16 cellular contexts compared by ENCODE assay signal in genomic region chr10:127420138-127420684, GRCh38.
DNase-seq lines count a peak whose midpoint lies in the region; ATAC-seq and TF ChIP-seq lines count a peak whose summit lies in the region.
"Had no signal": no experiment of that assay in that cellular context is flagged by ENCODE, and none has a peak within 500 bp of the region (broad histone marks: within the 10 kb centered on the region; RNA-seq: fewer than 3 reads in every experiment).

No MANE protein-coding gene starts in this region.

- DNase-seq in nephron progenitor cell = no peak
- DNase-seq in posterior vena cava (ENCODE audit: low spot score) = peak; percentile 69
- no peak for DNase-seq in NK-92 (lab: John Stamatoyannopoulos, UW; ENCODE audit: unreplicated experiment)
- no peak for DNase-seq in NCI-H1105 (lab: John Stamatoyannopoulos, UW)
- no peak for DNase-seq in NCI-H2081 (lab: John Stamatoyannopoulos, UW)
- DNase-seq: AML-193; Caco-2; Calu3; CD4-positive, alpha-beta T cell; CD8-positive, alpha-beta T cell; DMS79 treated with DMSO at 0.1 percent for 48 hours; GF-D8 had no signal

- no peaks in the 10 kb centered on the region for H3K27me3 Mint-ChIP-seq in activated T-helper 17 cell treated with anti-CD3 and anti-CD28 coated beads, Interleukin-2, amount 50 U/mL, for 72 hours
- no peaks in the 10 kb centered on the region for H3K27me3 Mint-ChIP-seq in nephron progenitor cell (ENCODE audit: low read depth, poor library complexity)
- H3K27me3 Mint-ChIP-seq in stimulated activated memory B cell treated with anti-CD40 and anti-IgM and Interleukin-4, amounts not matched to agents 10 μg/mL and 1 μg/mL and 100 μg/mL, for 72 hours = no peaks in the 10 kb centered on the region
- H3K27me3 Mint-ChIP-seq: B cell; CD4-positive, alpha-beta T cell had no signal

- H3K4me3 Mint-ChIP-seq in activated T-helper 17 cell treated with anti-CD3 and anti-CD28 coated beads, Interleukin-2, amount 50 U/mL, for 72 hours = no peak overlapping the region
- H3K4me3 Mint-ChIP-seq in nephron progenitor cell = no peak overlapping the region
- no peak overlapping the region for H3K4me3 Mint-ChIP-seq in stimulated activated memory B cell treated with anti-CD40 and anti-IgM and Interleukin-4, amounts not matched to agents 10 μg/mL and 1 μg/mL and 100 μg/mL, for 72 hours
- H3K4me3 Mint-ChIP-seq: B cell; CD4-positive, alpha-beta T cell; CD8-positive, alpha-beta T cell had no signal

- intact Hi-C loops in posterior vena cava (cut with DNase I) = no loop called here

- no peaks in the 10 kb centered on the region for H3K4me1 Mint-ChIP-seq in activated T-helper 17 cell treated with anti-CD3 and anti-CD28 coated beads, Interleukin-2, amount 50 U/mL, for 72 hours
- H3K4me1 Mint-ChIP-seq in nephron progenitor cell = peaks cover 21% of the 10 kb centered on the region
- H3K4me1 Mint-ChIP-seq in stimulated activated memory B cell treated with anti-CD40 and anti-IgM and Interleukin-4, amounts not matched to agents 10 μg/mL and 1 μg/mL and 100 μg/mL, for 72 hours = no peaks in the 10 kb centered on the region
- H3K4me1 Mint-ChIP-seq: B cell had no signal

- TF ChIP-seq CTCF in nephron progenitor cell (IDR thresholded peaks at IDR 0.05) = no peak

- no peak overlapping the region for H3K27ac Mint-ChIP-seq in activated T-helper 17 cell treated with anti-CD3 and anti-CD28 coated beads, Interleukin-2, amount 50 U/mL, for 72 hours
- peak overlapping the region; percentile 80 for H3K27ac Mint-ChIP-seq in nephron progenitor cell
- no peak overlapping the region for H3K27ac Mint-ChIP-seq in stimulated activated memory B cell treated with anti-CD40 and anti-IgM and Interleukin-4, amounts not matched to agents 10 μg/mL and 1 μg/mL and 100 μg/mL, for 72 hours
- H3K27ac Mint-ChIP-seq: B cell; CD4-positive, alpha-beta T cell; CD8-positive, alpha-beta T cell had no signal

- no peaks in the 10 kb centered on the region for H3K36me3 Mint-ChIP-seq in activated T-helper 17 cell treated with anti-CD3 and anti-CD28 coated beads, Interleukin-2, amount 50 U/mL, for 72 hours (ENCODE audit: low read depth)
- H3K36me3 Mint-ChIP-seq in nephron progenitor cell (ENCODE audit: low read depth) = peaks cover 8% of the 10 kb centered on the region
- H3K36me3 Mint-ChIP-seq in stimulated activated memory B cell treated with anti-CD40 and anti-IgM and Interleukin-4, amounts not matched to agents 10 μg/mL and 1 μg/mL and 100 μg/mL, for 72 hours = no peaks in the 10 kb centered on the region
- H3K36me3 Mint-ChIP-seq: CD8-positive, alpha-beta T cell had no signal

- ATAC-seq in activated T-helper 17 cell treated with anti-CD3 and anti-CD28 coated beads, Interleukin-2, amount 50 U/mL, for 72 hours (replicated peaks) = peak; percentile 6
- ATAC-seq in stimulated activated memory B cell treated with anti-CD40 and anti-IgM and Interleukin-4, amounts not matched to agents 10 μg/mL and 1 μg/mL and 100 μg/mL, for 72 hours = peak; percentile 7
- no peak for ATAC-seq in GM21576 (IDR thresholded peaks at IDR 0.05; ENCODE audit: unreplicated experiment)
- ATAC-seq: CD8-positive, alpha-beta T cell had no signal

- no peaks in the 10 kb centered on the region for H3K9me3 Mint-ChIP-seq in activated T-helper 17 cell treated with anti-CD3 and anti-CD28 coated beads, Interleukin-2, amount 50 U/mL, for 72 hours
- H3K9me3 Mint-ChIP-seq in nephron progenitor cell = no peaks in the 10 kb centered on the region
- H3K9me3 Mint-ChIP-seq in stimulated activated memory B cell treated with anti-CD40 and anti-IgM and Interleukin-4, amounts not matched to agents 10 μg/mL and 1 μg/mL and 100 μg/mL, for 72 hours = peaks cover 6% of the 10 kb centered on the region
- H3K9me3 Mint-ChIP-seq: CD4-positive, alpha-beta T cell; CD8-positive, alpha-beta T cell had no signal
